ENCODE assay signal across 16 cellular contexts in genomic region chr3:32220006-32220405, GRCh38.
"Had no signal": no experiment of that assay in that cellular context is flagged by ENCODE, and none has a peak within 500 bp of the region (broad histone marks: within the 10 kb centered on the region; RNA-seq: fewer than 3 reads in every experiment).

No MANE protein-coding gene starts in this region.

- H3K4me1 ChIP-seq: esophagus muscularis mucosa, suprapubic skin had no signal

- H3K4me3 Mint-ChIP-seq: activated CD4-positive, alpha-beta T cell treated with anti-CD3 and anti-CD28 coated beads, Interleukin-2, amount 10 ng/mL, durations not matched to agents 24 days and 14 days; activated naive CD8-positive, alpha-beta T cell treated with anti-CD3 and anti-CD28 coated beads for 36 hours; activated T-helper 1 cell treated with anti-CD3 and anti-CD28 coated beads, Interleukin-12 subunit alpha, Interleukin-12 subunit beta, Interleukin-2, Interleukin-4 antibody, amounts not matched to agents 30 ng/mL and 10 ng/mL and 1 ng/mL, durations not matched to agents 14 hours and 24 hours and 36 hours; memory B cell; naive thymus-derived CD4-positive, alpha-beta T cell; T-helper 2 cell treated with Interferon-gamma antibody and Interleukin-4, amounts not matched to agents 5 μg/mL and 100 μg/mL, for 36 hours had no signal

- H3K27me3 ChIP-seq: esophagus muscularis mucosa, suprapubic skin had no signal

- H3K4me3 ChIP-seq: esophagus muscularis mucosa, left ventricle myocardium inferior, mucosa of descending colon, suprapubic skin had no signal

- H3K27ac Mint-ChIP-seq: activated CD4-positive, alpha-beta T cell treated with anti-CD3 and anti-CD28 coated beads, Interleukin-2, amount 10 ng/mL, durations not matched to agents 24 days and 14 days; activated naive CD8-positive, alpha-beta T cell treated with anti-CD3 and anti-CD28 coated beads for 36 hours; activated T-helper 1 cell treated with anti-CD3 and anti-CD28 coated beads, Interleukin-12 subunit alpha, Interleukin-12 subunit beta, Interleukin-2, Interleukin-4 antibody, amounts not matched to agents 30 ng/mL and 10 ng/mL and 1 ng/mL, durations not matched to agents 14 hours and 24 hours and 36 hours; memory B cell; naive thymus-derived CD4-positive, alpha-beta T cell; T-helper 2 cell treated with Interferon-gamma antibody and Interleukin-4, amounts not matched to agents 5 μg/mL and 100 μg/mL, for 36 hours had no signal

- H3K27ac ChIP-seq: esophagus muscularis mucosa, left ventricle myocardium inferior, suprapubic skin had no signal

- H3K36me3 ChIP-seq: esophagus muscularis mucosa, left ventricle myocardium inferior, suprapubic skin had no signal

- H3K9me3 ChIP-seq: mucosa of descending colon, suprapubic skin had no signal

- H3K4me1 Mint-ChIP-seq: activated CD4-positive, alpha-beta T cell treated with anti-CD3 and anti-CD28 coated beads, Interleukin-2, amount 10 ng/mL, durations not matched to agents 24 days and 14 days; activated naive CD8-positive, alpha-beta T cell treated with anti-CD3 and anti-CD28 coated beads for 36 hours; memory B cell had no signal

- H3K36me3 Mint-ChIP-seq: activated naive CD8-positive, alpha-beta T cell treated with anti-CD3 and anti-CD28 coated beads for 36 hours had no signal

- DNase-seq: activated CD4-positive, alpha-beta T cell treated with anti-CD3 and anti-CD28 coated beads, Interleukin-2, amount 10 ng/mL, durations not matched to agents 24 days and 14 days; activated CD4-positive, CD25-positive, alpha-beta regulatory T cell; activated naive CD8-positive, alpha-beta T cell treated with anti-CD3 and anti-CD28 coated beads for 36 hours; left ventricle myocardium inferior; mucosa of descending colon; naive thymus-derived CD4-positive, alpha-beta T cell; posterior cingulate gyrus; small intestine; stimulated activated CD4-positive, alpha-beta T cell treated with anti-CD3 and anti-CD28 coated beads, Interleukin-4, amount 100 ng/mL, for 4 hours; stimulated activated CD8-positive, alpha-beta memory T cell treated with anti-CD3 and anti-CD28 coated beads, Interleukin-4, amount 100 ng/mL, for 48 hours; stimulated activated naive CD8-positive, alpha-beta T cell treated with anti-CD3 and anti-CD28 coated beads, Interleukin-15, Interleukin-2, amounts not matched to agents 100 U/mL and 50 U/mL, for 24 hours had no signal

- ATAC-seq: mucosa of descending colon; naive thymus-derived CD4-positive, alpha-beta T cell; stimulated activated naive CD8-positive, alpha-beta T cell treated with anti-CD3 and anti-CD28 coated beads, Interleukin-15, Interleukin-2, amounts not matched to agents 100 U/mL and 50 U/mL, for 24 hours had no signal

- H3K9me3 Mint-ChIP-seq: memory B cell had no signal
